In genomic region chr5:62223312-62223954, GRCh38 we compare ENCODE assay signal across 8 cellular contexts.
DNase-seq lines count a peak whose midpoint lies in the region; ATAC-seq, FAIRE-seq and TF ChIP-seq lines count a peak whose summit lies in the region.
"Not testable (repeated sequence)": the region's sequence is repeated elsewhere in the genome, so short reads cannot be mapped to it uniquely, and the experiment has no call there.

No MANE protein-coding gene starts in this region.

- not testable (repeated sequence) for H3K27ac ChIP-seq in H1 (ENCODE audit: low read depth, low read length)

- H3K4me2 ChIP-seq in H1 (ENCODE audit: insufficient read depth in 1 of 2, low read depth in 2 of 2, low read length in 2 of 2) = not testable (repeated sequence)

- TF ChIP-seq EP300 in H1 (IDR thresholded peaks at IDR 0.05; ENCODE audit: borderline replicate concordance in 1 of 2, low read depth in 2 of 2, low read length in 2 of 2) = not testable (repeated sequence)

- not testable (repeated sequence) for H3K4ac ChIP-seq in H1 (replicated peaks; ENCODE audit: insufficient read length, low read depth, low read length)

- not testable (repeated sequence) for H3K18ac ChIP-seq in H1 (ENCODE audit: extremely low read depth, low read length)

- H3K56ac ChIP-seq in H1 (replicated peaks; ENCODE audit: insufficient read length, low read depth, low read length) = not testable (repeated sequence)

- not testable (repeated sequence) for TF ChIP-seq POLR2A in H1 (IDR thresholded peaks at IDR 0.05; ENCODE audit: control extremely low read depth in 1 of 2, low read depth in 2 of 2, low read length in 2 of 2)

- not testable (repeated sequence) for H3K9ac ChIP-seq in H1 (replicated peaks in 1 of 4; ENCODE audit: extremely low read depth in 1 of 4, low read depth in 3 of 4, low read length in 3 of 4)

- H3K4me3 ChIP-seq in BE2C (ENCODE audit: low read depth, low read length) (peak overlapping the region; percentile 38), mononuclear cell (ENCODE audit: low read length) (peak overlapping the region; percentile 25)
- H3K4me3 ChIP-seq in H1 (ENCODE audit: extremely low read depth in 1 of 4, insufficient read depth in 2 of 4, low read depth in 3 of 4, low read length in 4 of 4) = not testable (repeated sequence)

- not testable (repeated sequence) for H2BK12ac ChIP-seq in H1 (ENCODE audit: low read depth, low read length)

- H3K4me1 ChIP-seq in BE2C; H1 (replicated peaks in 1 of 4; ENCODE audit: control insufficient read depth in 3 of 4, insufficient read depth in 4 of 4, low read length in 3 of 4): not testable (repeated sequence)
- H3K4me1 ChIP-seq in mononuclear cell (ENCODE audit: insufficient read depth, low read length) = peaks cover 10% of the 10 kb centered on the region

- not testable (repeated sequence) for H2BK20ac ChIP-seq in H1 (ENCODE audit: low read length)

- not testable (repeated sequence) for H4K5ac ChIP-seq in H1 (ENCODE audit: insufficient read length, low read depth, low read length)

- H2AK5ac ChIP-seq in H1 (ENCODE audit: low read depth, low read length) = not testable (repeated sequence)

- H3K23me2 ChIP-seq in H1 (ENCODE audit: low read depth, low read length) = not testable (repeated sequence)

- peak; percentile 29 to 43; a peak in 3 of 4 replicates for TF ChIP-seq RAD21 in H1 (IDR thresholded peaks at IDR 0.05 in 1 of 2, conservative IDR thresholded peaks at IDR 0.05 in 1 of 2; ENCODE audit: low read depth in 2 of 2, low read length in 2 of 2)

- POLR2A ChIA-PET in H1 (lab: Charles Lee; ENCODE audit: partially characterized antibody) = not testable (repeated sequence)

- not testable (repeated sequence) for H2BK5ac ChIP-seq in H1 (ENCODE audit: low read depth, low read length)

- H4K8ac ChIP-seq in H1 (ENCODE audit: extremely low read depth, insufficient read depth, low read length) = not testable (repeated sequence)

- not testable (repeated sequence) for H3K23ac ChIP-seq in H1 (ENCODE audit: insufficient read length)

- DNase-seq in BE2C = peak; percentile 74
- DNase-seq in RCC 7860 (ENCODE audit: low spot score) = not testable (repeated sequence)
- peak; percentile 69 for DNase-seq in activated T-cell treated with anti-CD3 and anti-CD28 coated beads, Interleukin-2, amount 50 U/mL, for 1 hour
- DNase-seq in H1 (ENCODE audit: low read depth in 1 of 2, low spot score in 2 of 2) = peak in 1 of 2 experiments; percentile 71
- peak; percentile 54 to 73 (median 70) for DNase-seq in stimulated activated CD4-positive, alpha-beta T cell treated with anti-CD3 and anti-CD28 coated beads, TNF-alpha, amount 100 ng/mL, for 24 hours (ENCODE audit: low read depth in 3 of 3)

- H3K9me3 ChIP-seq in BE2C; H1 (ENCODE audit: insufficient read depth in 2 of 2, low read depth in 1 of 2, low read length in 1 of 2); mononuclear cell (ENCODE audit: low read depth, low read length): not testable (repeated sequence)

- 37% methylated on average over 8 of the region's 14 CpGs; no CpG with 5 or more reads in 1 of the 2 experiments for WGBS in H1 (ENCODE audit: extremely low coverage in 1 of 2, insufficient coverage in 1 of 2, insufficient read length in 1 of 2, insufficient replicate concordance in 2 of 2, low coverage in 1 of 2, low lambda C conversion rate in 2 of 2, missing lambda C conversion rate in 1 of 2), 2 experiments

- not testable (repeated sequence) for H3K27me3 ChIP-seq in BE2C; H1 (replicated peaks in 1 of 4; ENCODE audit: control insufficient read depth in 3 of 4, extremely low read depth in 1 of 4, insufficient read depth in 3 of 4, low read length in 3 of 4); mononuclear cell (ENCODE audit: insufficient read depth, low read length)

- H3K79me1 ChIP-seq in H1 (ENCODE audit: low read depth, low read length) = not testable (repeated sequence)

- ATAC-seq in GM19324 (IDR thresholded peaks at IDR 0.05; ENCODE audit: low FRiP score, unreplicated experiment) (peak; percentile 92), HG02943 (IDR thresholded peaks at IDR 0.05; ENCODE audit: low read depth, unreplicated experiment) (peak; percentile 91)

- not testable (repeated sequence) for H4K20me1 ChIP-seq in H1 (replicated peaks in 1 of 2; ENCODE audit: control insufficient read depth in 1 of 2, insufficient read depth in 2 of 2, low read length in 2 of 2)

- H3K14ac ChIP-seq in H1 (ENCODE audit: insufficient read length) = not testable (repeated sequence)

- H3K79me2 ChIP-seq in H1 (ENCODE audit: control insufficient read depth in 1 of 2, insufficient read depth in 2 of 2, low read length in 2 of 2) = not testable (repeated sequence)

- CTCF ChIA-PET in H1 (lab: Charles Lee; ENCODE audit: partially characterized antibody) = interaction anchor here (0.6 to 1.4 kb wide), 7 partner anchors 10 to 121 kb away, joined by 3 to 6 read pairs (median 3); no protein-coding TSS in a partner anchor

- TF ChIP-seq CTCF in BE2C (IDR thresholded peaks at IDR 0.05; ENCODE audit: low read depth, low read length) (peak; percentile 32), H1 (IDR thresholded peaks at IDR 0.05; ENCODE audit: control extremely low read depth in 1 of 3, insufficient read depth in 1 of 3, low read depth in 1 of 3, low read length in 3 of 3) (peak in 2 of 3 experiments; percentile 22 to 32; a peak in 3 of 4 replicates)

- not testable (repeated sequence) for H2BK120ac ChIP-seq in H1 (replicated peaks; ENCODE audit: low read depth, low read length)

- not testable (repeated sequence) for H3K36me3 ChIP-seq in BE2C; H1 (ENCODE audit: control insufficient read depth in 2 of 4, insufficient read depth in 4 of 4, low read length in 3 of 4)

- H2BK15ac ChIP-seq in H1 (ENCODE audit: low read length) = not testable (repeated sequence)

- peak; percentile 85 for FAIRE-seq in RCC 7860 (lab: Jason Lieb, UNC)
- not testable (repeated sequence) for FAIRE-seq in H1 (lab: Jason Lieb, UNC)

- not testable (repeated sequence) for H2AFZ ChIP-seq in H1 (ENCODE audit: low read length)

- not testable (repeated sequence) for H4K91ac ChIP-seq in H1 (replicated peaks; ENCODE audit: insufficient read length, low read length)
